11 cellular contexts compared by ENCODE assay signal in the genomic region with DNA sequence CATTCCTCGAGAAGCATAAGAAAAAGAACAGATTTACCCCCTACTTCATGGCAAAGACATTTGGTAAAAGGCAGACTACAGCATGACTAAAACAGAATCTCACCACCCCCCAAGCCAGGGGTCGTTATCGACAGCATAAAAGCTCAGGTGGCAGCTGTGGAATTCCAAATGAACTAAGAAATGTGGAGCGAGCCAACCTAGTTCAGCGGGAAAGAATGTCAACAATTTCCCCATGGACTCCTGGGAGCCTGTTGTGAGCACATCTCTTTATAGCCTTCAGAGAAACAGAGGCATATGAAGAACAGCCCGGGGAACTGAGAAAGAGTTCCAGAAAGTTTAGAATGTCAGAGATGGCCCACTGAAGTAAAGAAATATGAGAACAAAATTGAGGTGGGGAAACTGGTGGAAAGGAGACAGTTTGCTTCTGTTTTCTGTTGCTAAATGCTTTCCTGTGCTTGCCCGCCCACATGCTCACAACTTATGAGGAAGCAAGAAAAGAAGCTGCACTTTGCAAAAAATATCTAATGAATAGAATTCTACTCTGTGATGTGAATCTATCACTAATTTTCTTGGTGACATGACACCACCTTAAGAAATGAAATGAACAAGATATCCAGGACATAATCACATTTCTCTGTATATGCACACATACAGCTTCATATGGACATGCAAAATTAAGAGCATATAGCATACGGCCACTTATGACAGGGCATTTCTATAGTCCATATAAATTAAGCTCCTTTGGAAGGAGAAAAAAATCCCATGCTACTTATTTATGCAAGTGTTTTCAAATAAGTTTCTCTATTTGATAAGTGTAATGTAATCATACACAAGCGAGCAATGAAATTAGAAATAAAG.
A peak's percentile ranks its signal among the peaks of the same experiment; 100 is the strongest.
DNase-seq lines count a peak whose midpoint lies in the region; ATAC-seq and TF ChIP-seq lines count a peak whose summit lies in the region.
"Had no signal": no experiment of that assay in that cellular context is flagged by ENCODE, and none has a peak within 500 bp of the region (broad histone marks: within the 10 kb centered on the region; RNA-seq: fewer than 3 reads in every experiment).

No MANE protein-coding gene starts in this region.

- no peaks in the 10 kb centered on the region for H3K4me1 Mint-ChIP-seq in natural killer cell
- H3K4me1 Mint-ChIP-seq in activated CD4-positive, alpha-beta memory T cell treated with anti-CD3 and anti-CD28 coated beads for 36 hours (ENCODE audit: low read depth): no peaks in the 10 kb centered on the region
- H3K4me1 Mint-ChIP-seq: activated naive CD8-positive, alpha-beta T cell treated with anti-CD3 and anti-CD28 coated beads, Interleukin-2, amount 10 ng/mL, durations not matched to agents 7 days and 5 days had no signal

- H3K27me3 Mint-ChIP-seq in natural killer cell (ENCODE audit: low read depth in 2 of 2): no peaks in the 10 kb centered on the region
- no peaks in the 10 kb centered on the region for H3K27me3 Mint-ChIP-seq in activated CD4-positive, alpha-beta memory T cell treated with anti-CD3 and anti-CD28 coated beads for 36 hours
- H3K27me3 Mint-ChIP-seq: activated naive CD8-positive, alpha-beta T cell treated with anti-CD3 and anti-CD28 coated beads, Interleukin-2, amount 10 ng/mL, durations not matched to agents 7 days and 5 days had no signal

- intact Hi-C loops in natural killer cell (cut with micrococcal nuclease): no loop called here
- intact Hi-C loops in mucosa of descending colon (cut with DNase I, micrococcal nuclease): no loop called here
- intact Hi-C loops in activated CD4-positive, alpha-beta memory T cell treated with anti-CD3 and anti-CD28 coated beads for 36 hours (cut with micrococcal nuclease): no loop called here

- H3K4me3 ChIP-seq in RWPE2 (ENCODE audit: severe bottlenecking) (no peak overlapping the region), rectal smooth muscle tissue (ENCODE audit: low read length) (peak overlapping the region; percentile 5), mucosa of descending colon (no peak overlapping the region)

- ATAC-seq in RWPE2 (ENCODE audit: low read depth) (peak; percentile 49; the same call in 2 of the 3 replicates), foreskin keratinocyte (no peak), natural killer cell (no peak), mucosa of descending colon (no peak)
- ATAC-seq: left lobe of liver had no signal

- H3K4me1 ChIP-seq in RWPE2 (ENCODE audit: insufficient read depth, poor library complexity, severe bottlenecking) (peaks cover 6% of the 10 kb centered on the region), foreskin keratinocyte (peaks cover 4% of the 10 kb centered on the region), rectal smooth muscle tissue (ENCODE audit: control insufficient read depth, insufficient read depth, low read length) (peaks cover 3% of the 10 kb centered on the region), mucosa of descending colon (ENCODE audit: low read depth) (no peaks in the 10 kb centered on the region)

- H3K9ac ChIP-seq in rectal smooth muscle tissue (ENCODE audit: low read length): no peak overlapping the region

- H3K27ac Mint-ChIP-seq in natural killer cell: no peak overlapping the region
- H3K27ac Mint-ChIP-seq in activated CD4-positive, alpha-beta memory T cell treated with anti-CD3 and anti-CD28 coated beads for 36 hours: no peak overlapping the region
- H3K27ac Mint-ChIP-seq: activated naive CD8-positive, alpha-beta T cell treated with anti-CD3 and anti-CD28 coated beads, Interleukin-2, amount 10 ng/mL, durations not matched to agents 7 days and 5 days had no signal

- POLR2A ChIA-PET in activated CD4-positive, alpha-beta memory T cell treated with anti-CD3 and anti-CD28 coated beads for 36 hours (lab: Charles Lee): no interaction called here

- H3K36me3 ChIP-seq in RWPE2 (ENCODE audit: low read depth) (no peaks in the 10 kb centered on the region), rectal smooth muscle tissue (ENCODE audit: control insufficient read depth, insufficient read depth, low read length) (no peaks in the 10 kb centered on the region), mucosa of descending colon (ENCODE audit: low read depth) (no peaks in the 10 kb centered on the region)

- H3K27ac ChIP-seq in RWPE2 (ENCODE audit: poor library complexity, severe bottlenecking): peak overlapping the region; percentile 6
- H3K27ac ChIP-seq in foreskin keratinocyte: no peak overlapping the region
- no peak overlapping the region for H3K27ac ChIP-seq in rectal smooth muscle tissue (ENCODE audit: low read depth, low read length)

- H3K9me3 ChIP-seq in RWPE2 (ENCODE audit: severe bottlenecking): no peaks in the 10 kb centered on the region
- no peaks in the 10 kb centered on the region for H3K9me3 ChIP-seq in mucosa of descending colon

- CTCF ChIA-PET in activated CD4-positive, alpha-beta memory T cell treated with anti-CD3 and anti-CD28 coated beads for 36 hours (lab: Charles Lee): no interaction called here

- H3K36me3 Mint-ChIP-seq in natural killer cell: no peaks in the 10 kb centered on the region
- H3K36me3 Mint-ChIP-seq in activated CD4-positive, alpha-beta memory T cell treated with anti-CD3 and anti-CD28 coated beads for 36 hours: no peaks in the 10 kb centered on the region
- H3K36me3 Mint-ChIP-seq: activated naive CD8-positive, alpha-beta T cell treated with anti-CD3 and anti-CD28 coated beads, Interleukin-2, amount 10 ng/mL, durations not matched to agents 7 days and 5 days had no signal

- H3K9me3 Mint-ChIP-seq in natural killer cell: no peaks in the 10 kb centered on the region
- no peaks in the 10 kb centered on the region for H3K9me3 Mint-ChIP-seq in activated CD4-positive, alpha-beta memory T cell treated with anti-CD3 and anti-CD28 coated beads for 36 hours
- H3K9me3 Mint-ChIP-seq: activated naive CD8-positive, alpha-beta T cell treated with anti-CD3 and anti-CD28 coated beads, Interleukin-2, amount 10 ng/mL, durations not matched to agents 7 days and 5 days had no signal

- H3K27me3 ChIP-seq in RWPE2 (ENCODE audit: insufficient read depth, poor library complexity, severe bottlenecking) (no peaks in the 10 kb centered on the region), foreskin keratinocyte (no peaks in the 10 kb centered on the region), rectal smooth muscle tissue (ENCODE audit: control insufficient read depth, insufficient read depth, low read length) (no peaks in the 10 kb centered on the region)

- no peak overlapping the region for H3K4me3 Mint-ChIP-seq in natural killer cell
- no peak overlapping the region for H3K4me3 Mint-ChIP-seq in activated CD4-positive, alpha-beta memory T cell treated with anti-CD3 and anti-CD28 coated beads for 36 hours
- H3K4me3 Mint-ChIP-seq: activated naive CD8-positive, alpha-beta T cell treated with anti-CD3 and anti-CD28 coated beads, Interleukin-2, amount 10 ng/mL, durations not matched to agents 7 days and 5 days had no signal

- peak; percentile 34 for DNase-seq in GF-D8 (lab: John Stamatoyannopoulos, UW)
- DNase-seq in RWPE2 (ENCODE audit: low spot score): no peak
- DNase-seq in foreskin keratinocyte: peak; percentile 17 to 53
- no peak for DNase-seq in DMS79 (lab: John Stamatoyannopoulos, UW)
- no peak for DNase-seq in natural killer cell
- DNase-seq in mucosa of descending colon: no peak
- DNase-seq in activated CD4-positive, alpha-beta memory T cell treated with anti-CD3 and anti-CD28 coated beads for 36 hours: no peak
- DNase-seq: activated naive CD8-positive, alpha-beta T cell treated with anti-CD3 and anti-CD28 coated beads, Interleukin-2, amount 10 ng/mL, durations not matched to agents 7 days and 5 days; NCI-H1092 treated with DMSO at 0.1 percent for 48 hours had no signal

- no peak for TF ChIP-seq CTCF in RWPE2 (IDR thresholded peaks at IDR 0.05; ENCODE audit: poor library complexity, severe bottlenecking)
- no peak for TF ChIP-seq CTCF in foreskin keratinocyte (conservative IDR thresholded peaks at IDR 0.05)
- no peak for TF ChIP-seq CTCF in natural killer cell (IDR thresholded peaks at IDR 0.05)
- TF ChIP-seq CTCF in mucosa of descending colon (IDR thresholded peaks at IDR 0.05): no peak

Comparison
In these comparisons a context has a peak if more than half of its experiments do, and no peak if none do; other contexts are left out.
1. DNase-seq: peak in GF-D8 (single experiment) and foreskin keratinocyte (2 of 2); none in RWPE2 (single experiment), DMS79 (single experiment), natural killer cell (single experiment), mucosa of descending colon (0 of 3) and activated CD4-positive, alpha-beta memory T cell treated with anti-CD3 and anti-CD28 coated beads for 36 hours (single experiment).